Comparison of ENCODE assay signal across 1 cellular context in the genomic region with DNA sequence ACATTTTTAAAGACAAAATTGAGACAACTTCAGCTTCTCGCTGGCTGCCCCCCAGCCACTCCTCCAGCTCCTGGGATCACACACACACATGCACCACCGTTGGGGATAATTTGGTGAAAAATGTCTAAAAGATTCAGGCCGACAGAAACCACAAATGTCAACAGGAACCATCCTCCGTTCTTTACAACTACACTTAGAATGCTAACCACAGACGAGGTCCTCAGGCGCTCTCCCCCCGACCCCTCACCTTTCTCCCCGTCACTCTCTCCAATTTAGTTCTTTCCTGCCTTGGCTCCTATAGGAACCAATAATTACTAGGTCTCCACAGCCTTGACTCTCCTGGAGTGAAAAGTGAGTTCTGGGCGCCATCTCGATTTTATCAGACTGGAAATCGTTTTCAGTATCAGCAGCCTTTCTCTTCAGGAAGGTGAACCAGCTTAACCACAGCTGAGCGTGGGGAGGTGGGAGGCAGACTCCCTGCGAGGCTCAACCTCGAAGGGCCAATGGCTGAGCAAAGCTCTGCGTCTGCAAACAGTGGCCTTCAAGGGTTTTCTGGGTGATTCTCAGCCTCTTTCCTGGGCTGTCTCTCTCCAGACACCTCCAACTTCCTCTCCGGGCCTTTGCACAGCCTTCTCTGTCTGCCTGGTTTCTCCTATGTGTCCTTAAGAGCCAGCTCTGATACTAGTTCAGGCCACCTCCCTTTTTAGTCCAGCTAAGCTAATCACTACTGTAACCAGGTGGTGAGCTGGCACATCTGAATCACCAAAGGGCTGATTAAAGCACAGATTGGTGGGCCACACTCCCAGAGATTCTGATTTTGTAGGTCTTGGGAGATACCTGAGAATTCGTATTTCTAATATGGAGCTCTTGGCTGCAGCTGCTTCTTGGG.
TF ChIP-seq lines count a peak whose summit lies in the region.

No MANE protein-coding gene starts in this region.

TF ChIP-seq in GM23338, 12 proteins besides CTCF, POLR2A, EP300 and RAD21 (continued from another document):
- TF ChIP-seq, protein P1, sequence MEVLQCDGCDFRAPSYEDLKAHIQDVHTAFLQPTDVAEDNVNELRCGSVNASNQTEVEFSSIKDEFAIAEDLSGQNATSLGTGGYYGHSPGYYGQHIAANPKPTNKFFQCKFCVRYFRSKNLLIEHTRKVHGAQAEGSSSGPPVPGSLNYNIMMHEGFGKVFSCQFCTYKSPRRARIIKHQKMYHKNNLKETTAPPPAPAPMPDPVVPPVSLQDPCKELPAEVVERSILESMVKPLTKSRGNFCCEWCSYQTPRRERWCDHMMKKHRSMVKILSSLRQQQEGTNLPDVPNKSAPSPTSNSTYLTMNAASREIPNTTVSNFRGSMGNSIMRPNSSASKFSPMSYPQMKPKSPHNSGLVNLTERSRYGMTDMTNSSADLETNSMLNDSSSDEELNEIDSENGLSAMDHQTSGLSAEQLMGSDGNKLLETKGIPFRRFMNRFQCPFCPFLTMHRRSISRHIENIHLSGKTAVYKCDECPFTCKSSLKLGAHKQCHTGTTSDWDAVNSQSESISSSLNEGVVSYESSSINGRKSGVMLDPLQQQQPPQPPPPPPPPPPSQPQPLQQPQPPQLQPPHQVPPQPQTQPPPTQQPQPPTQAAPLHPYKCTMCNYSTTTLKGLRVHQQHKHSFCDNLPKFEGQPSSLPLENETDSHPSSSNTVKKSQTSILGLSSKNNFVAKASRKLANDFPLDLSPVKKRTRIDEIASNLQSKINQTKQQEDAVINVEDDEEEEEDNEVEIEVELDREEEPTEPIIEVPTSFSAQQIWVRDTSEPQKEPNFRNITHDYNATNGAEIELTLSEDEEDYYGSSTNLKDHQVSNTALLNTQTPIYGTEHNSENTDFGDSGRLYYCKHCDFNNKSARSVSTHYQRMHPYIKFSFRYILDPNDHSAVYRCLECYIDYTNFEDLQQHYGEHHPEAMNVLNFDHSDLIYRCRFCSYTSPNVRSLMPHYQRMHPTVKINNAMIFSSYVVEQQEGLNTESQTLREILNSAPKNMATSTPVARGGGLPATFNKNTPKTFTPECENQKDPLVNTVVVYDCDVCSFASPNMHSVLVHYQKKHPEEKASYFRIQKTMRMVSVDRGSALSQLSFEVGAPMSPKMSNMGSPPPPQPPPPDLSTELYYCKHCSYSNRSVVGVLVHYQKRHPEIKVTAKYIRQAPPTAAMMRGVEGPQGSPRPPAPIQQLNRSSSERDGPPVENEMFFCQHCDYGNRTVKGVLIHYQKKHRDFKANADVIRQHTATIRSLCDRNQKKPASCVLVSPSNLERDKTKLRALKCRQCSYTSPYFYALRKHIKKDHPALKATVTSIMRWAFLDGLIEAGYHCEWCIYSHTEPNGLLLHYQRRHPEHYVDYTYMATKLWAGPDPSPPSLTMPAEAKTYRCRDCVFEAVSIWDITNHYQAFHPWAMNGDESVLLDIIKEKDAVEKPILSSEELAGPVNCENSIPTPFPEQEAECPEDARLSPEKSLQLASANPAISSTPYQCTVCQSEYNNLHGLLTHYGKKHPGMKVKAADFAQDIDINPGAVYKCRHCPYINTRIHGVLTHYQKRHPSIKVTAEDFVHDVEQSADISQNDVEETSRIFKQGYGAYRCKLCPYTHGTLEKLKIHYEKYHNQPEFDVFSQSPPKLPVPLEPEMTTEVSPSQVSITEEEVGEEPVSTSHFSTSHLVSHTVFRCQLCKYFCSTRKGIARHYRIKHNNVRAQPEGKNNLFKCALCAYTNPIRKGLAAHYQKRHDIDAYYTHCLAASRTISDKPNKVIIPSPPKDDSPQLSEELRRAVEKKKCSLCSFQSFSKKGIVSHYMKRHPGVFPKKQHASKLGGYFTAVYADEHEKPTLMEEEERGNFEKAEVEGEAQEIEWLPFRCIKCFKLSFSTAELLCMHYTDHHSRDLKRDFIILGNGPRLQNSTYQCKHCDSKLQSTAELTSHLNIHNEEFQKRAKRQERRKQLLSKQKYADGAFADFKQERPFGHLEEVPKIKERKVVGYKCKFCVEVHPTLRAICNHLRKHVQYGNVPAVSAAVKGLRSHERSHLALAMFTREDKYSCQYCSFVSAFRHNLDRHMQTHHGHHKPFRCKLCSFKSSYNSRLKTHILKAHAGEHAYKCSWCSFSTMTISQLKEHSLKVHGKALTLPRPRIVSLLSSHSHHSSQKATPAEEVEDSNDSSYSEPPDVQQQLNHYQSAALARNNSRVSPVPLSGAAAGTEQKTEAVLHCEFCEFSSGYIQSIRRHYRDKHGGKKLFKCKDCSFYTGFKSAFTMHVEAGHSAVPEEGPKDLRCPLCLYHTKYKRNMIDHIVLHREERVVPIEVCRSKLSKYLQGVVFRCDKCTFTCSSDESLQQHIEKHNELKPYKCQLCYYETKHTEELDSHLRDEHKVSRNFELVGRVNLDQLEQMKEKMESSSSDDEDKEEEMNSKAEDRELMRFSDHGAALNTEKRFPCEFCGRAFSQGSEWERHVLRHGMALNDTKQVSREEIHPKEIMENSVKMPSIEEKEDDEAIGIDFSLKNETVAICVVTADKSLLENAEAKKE (CRISPR knock-in tag; IDR thresholded peaks at IDR 0.05), result no peak
- TF ChIP-seq JUNB (IDR thresholded peaks at IDR 0.05; ENCODE audit: unreplicated experiment), result no peak
- no peak for TF ChIP-seq POLR2AphosphoS5 (IDR thresholded peaks at IDR 0.05; ENCODE audit: low read depth)
- TF ChIP-seq STAT1 (IDR thresholded peaks at IDR 0.05; ENCODE audit: unreplicated experiment), result no peak
- no peak for TF ChIP-seq CREB1 (CRISPR knock-in tag; IDR thresholded peaks at IDR 0.05; ENCODE audit: low read depth)
- TF ChIP-seq EZH2phosphoT487 (IDR thresholded peaks at IDR 0.05; ENCODE audit: unreplicated experiment), result no peak
- TF ChIP-seq EZH2 (IDR thresholded peaks at IDR 0.05; ENCODE audit: low read depth, unreplicated experiment), result no peak
- TF ChIP-seq, protein P2, sequence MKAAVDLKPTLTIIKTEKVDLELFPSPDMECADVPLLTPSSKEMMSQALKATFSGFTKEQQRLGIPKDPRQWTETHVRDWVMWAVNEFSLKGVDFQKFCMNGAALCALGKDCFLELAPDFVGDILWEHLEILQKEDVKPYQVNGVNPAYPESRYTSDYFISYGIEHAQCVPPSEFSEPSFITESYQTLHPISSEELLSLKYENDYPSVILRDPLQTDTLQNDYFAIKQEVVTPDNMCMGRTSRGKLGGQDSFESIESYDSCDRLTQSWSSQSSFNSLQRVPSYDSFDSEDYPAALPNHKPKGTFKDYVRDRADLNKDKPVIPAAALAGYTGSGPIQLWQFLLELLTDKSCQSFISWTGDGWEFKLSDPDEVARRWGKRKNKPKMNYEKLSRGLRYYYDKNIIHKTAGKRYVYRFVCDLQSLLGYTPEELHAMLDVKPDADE (IDR thresholded peaks at IDR 0.05), result no peak
- TF ChIP-seq ZNF331 (CRISPR knock-in tag; IDR thresholded peaks at IDR 0.05; ENCODE audit: low read depth), result no peak
- no peak for TF ChIP-seq ZNF114 (CRISPR knock-in tag; IDR thresholded peaks at IDR 0.05)
- no peak for TF ChIP-seq NANOG (IDR thresholded peaks at IDR 0.05; ENCODE audit: borderline replicate concordance)
